1 cellular context compared by ENCODE assay signal in genomic region chr13:113220141-113220598, GRCh38.
TF ChIP-seq lines count a peak whose summit lies in the region.

No MANE protein-coding gene starts in this region.

TF ChIP-seq in HepG2, 621 proteins besides CTCF, POLR2A, EP300 and RAD21 (continues in another document):
- TF ChIP-seq ZNF350 (CRISPR knock-in tag; IDR thresholded peaks at IDR 0.05; ENCODE audit: borderline replicate concordance, low read depth) (peak; percentile 83), SRY (CRISPR knock-in tag; IDR thresholded peaks at IDR 0.05) (no peak; the same call in 1 of the 2 replicates), ZFP91 (CRISPR knock-in tag; IDR thresholded peaks at IDR 0.05; ENCODE audit: borderline replicate concordance) (no peak), BRF2 (CRISPR knock-in tag; IDR thresholded peaks at IDR 0.05) (no peak; the same call in 1 of the 2 replicates), PLSCR1 (CRISPR knock-in tag; IDR thresholded peaks at IDR 0.05; ENCODE audit: borderline replicate concordance) (peak; percentile 31; the same call in 1 of the 2 replicates), TAF15 (IDR thresholded peaks at IDR 0.05; ENCODE audit: low read depth, low read length, poor library complexity, severe bottlenecking) (no peak), ZNF761 (CRISPR knock-in tag; conservative IDR thresholded peaks at IDR 0.05) (no peak), U2AF1 (optimal IDR thresholded peaks at IDR 0.05; ENCODE audit: low read depth, low read length) (no peak), EHMT2 (IDR thresholded peaks at IDR 0.05; ENCODE audit: borderline replicate concordance, low read depth, low read length) (no peak), YEATS2 (CRISPR knock-in tag; IDR thresholded peaks at IDR 0.05; ENCODE audit: borderline replicate concordance) (no peak), ZSCAN5A (CRISPR knock-in tag; IDR thresholded peaks at IDR 0.05; ENCODE audit: borderline replicate concordance) (no peak), ZMAT3 (CRISPR knock-in tag; conservative IDR thresholded peaks at IDR 0.05) (0 out of 2 replicates have a peak, but pooled peaks have one; percentile 31), BRCA1 (CRISPR knock-in tag; IDR thresholded peaks at IDR 0.05) (no peak), SRSF1 (optimal IDR thresholded peaks at IDR 0.05; ENCODE audit: low read depth, low read length) (no peak), AKAP8 (CRISPR knock-in tag; IDR thresholded peaks at IDR 0.05) (peak; percentile 63; the same call in 1 of the 2 replicates), ZNF251 (CRISPR knock-in tag; IDR thresholded peaks at IDR 0.05) (no peak), ZEB1 (IDR thresholded peaks at IDR 0.05; ENCODE audit: insufficient replicate concordance, low read depth) (no peak), CREB1 (IDR thresholded peaks at IDR 0.05) (no peak), CREB1 (CRISPR knock-in tag; IDR thresholded peaks at IDR 0.05) (peak; percentile 45; the same call in 1 of the 2 replicates), ZC3H4 (CRISPR knock-in tag; IDR thresholded peaks at IDR 0.05; ENCODE audit: borderline replicate concordance) (no peak), ZNF333 (CRISPR knock-in tag; IDR thresholded peaks at IDR 0.05; ENCODE audit: borderline replicate concordance) (no peak), HNRNPH1 (optimal IDR thresholded peaks at IDR 0.05; ENCODE audit: low read depth, low read length) (no peak), HMGXB4 (CRISPR knock-in tag; IDR thresholded peaks at IDR 0.05; ENCODE audit: borderline replicate concordance in 1 of 2, low read depth in 1 of 2) (no peak), POLR2AphosphoS2 (IDR thresholded peaks at IDR 0.05; ENCODE audit: low read depth, low read length) (no peak), KDM5A (IDR thresholded peaks at IDR 0.05; ENCODE audit: borderline replicate concordance, low read length) (no peak), SIX1 (CRISPR knock-in tag; IDR thresholded peaks at IDR 0.05; ENCODE audit: borderline replicate concordance) (no peak), ZBTB4 (CRISPR knock-in tag; IDR thresholded peaks at IDR 0.05; ENCODE audit: borderline replicate concordance) (peak; percentile 89; the same call in 1 of the 2 replicates), SMARCC2 (IDR thresholded peaks at IDR 0.05) (no peak), ZNF362 (CRISPR knock-in tag; IDR thresholded peaks at IDR 0.05; ENCODE audit: borderline replicate concordance) (no peak), SNAPC5 (CRISPR knock-in tag; IDR thresholded peaks at IDR 0.05; ENCODE audit: borderline replicate concordance) (no peak), ZNF841 (CRISPR knock-in tag; IDR thresholded peaks at IDR 0.05; ENCODE audit: borderline replicate concordance) (no peak), ZNF260 (CRISPR knock-in tag; IDR thresholded peaks at IDR 0.05; ENCODE audit: borderline replicate concordance, low read depth) (no peak), PHF20 (CRISPR knock-in tag; IDR thresholded peaks at IDR 0.05) (no peak), ZNF232 (CRISPR knock-in tag; IDR thresholded peaks at IDR 0.05; ENCODE audit: borderline replicate concordance) (no peak; the same call in 1 of the 2 replicates), ZNF468 (CRISPR knock-in tag; IDR thresholded peaks at IDR 0.05) (no peak), JARID2 (CRISPR knock-in tag; IDR thresholded peaks at IDR 0.05; ENCODE audit: insufficient replicate concordance) (no peak), DPF2 (CRISPR knock-in tag; IDR thresholded peaks at IDR 0.05; ENCODE audit: borderline replicate concordance, low read depth) (no peak), SP1 (IDR thresholded peaks at IDR 0.05) (no peak), SP1 (CRISPR knock-in tag; IDR thresholded peaks at IDR 0.05) (no peak), SPEN (CRISPR knock-in tag; IDR thresholded peaks at IDR 0.05; ENCODE audit: low read depth) (peak; percentile 74), ZNF773 (CRISPR knock-in tag; IDR thresholded peaks at IDR 0.05; ENCODE audit: borderline replicate concordance) (no peak), ZNF564 (CRISPR knock-in tag; IDR thresholded peaks at IDR 0.05) (no peak), ZNF703 (CRISPR knock-in tag; IDR thresholded peaks at IDR 0.05; ENCODE audit: borderline replicate concordance) (no peak), ZFX (CRISPR knock-in tag; IDR thresholded peaks at IDR 0.05; ENCODE audit: low read depth) (peak; percentile 24; the same call in 1 of the 2 replicates), THYN1 (CRISPR knock-in tag; IDR thresholded peaks at IDR 0.05; ENCODE audit: borderline replicate concordance, low read depth) (no peak), SALL1 (CRISPR knock-in tag; IDR thresholded peaks at IDR 0.05) (peak; percentile 90), MEF2D (CRISPR knock-in tag; IDR thresholded peaks at IDR 0.05) (peak; percentile 85), ZHX1 (CRISPR knock-in tag; IDR thresholded peaks at IDR 0.05; ENCODE audit: low read depth) (0 out of 2 replicates have a peak, but pooled peaks have one; percentile 43), MAX (IDR thresholded peaks at IDR 0.05) (peak; percentile 79), MBD4 (IDR thresholded peaks at IDR 0.05; ENCODE audit: borderline replicate concordance, low read length) (no peak), KMT2A (CRISPR knock-in tag; IDR thresholded peaks at IDR 0.05) (no peak), ZBTB26 (CRISPR knock-in tag; IDR thresholded peaks at IDR 0.05; ENCODE audit: borderline replicate concordance) (peak; percentile 40; the same call in 1 of the 2 replicates), BRD4 (CRISPR knock-in tag; IDR thresholded peaks at IDR 0.05) (no peak), NFIC (IDR thresholded peaks at IDR 0.05; ENCODE audit: low read length) (peak; percentile 94), CC2D1A (CRISPR knock-in tag; IDR thresholded peaks at IDR 0.05) (no peak), SIN3B (IDR thresholded peaks at IDR 0.05; ENCODE audit: low read length) (no peak), ZNF567 (CRISPR knock-in tag; IDR thresholded peaks at IDR 0.05; ENCODE audit: borderline replicate concordance) (no peak)
